ENCODE assay signal across 26 cellular contexts in genomic region chr3:126646662-126647061, GRCh38.
"Had no signal": no experiment of that assay in that cellular context is flagged by ENCODE, and none has a peak within 500 bp of the region (broad histone marks: within the 10 kb centered on the region; RNA-seq: fewer than 3 reads in every experiment).

No MANE protein-coding gene starts in this region.

- H3K4me1 Mint-ChIP-seq: natural killer cell had no signal

- H3K27me3 Mint-ChIP-seq: activated naive CD8-positive, alpha-beta T cell treated with anti-CD3 and anti-CD28 coated beads for 36 hours; brain; progenitor cell of endocrine pancreas had no signal

- DNase-seq: activated CD4-positive, alpha-beta T cell treated with anti-CD3 and anti-CD28 coated beads for 4 hours; activated CD4-positive, alpha-beta T cell treated with anti-CD3 and anti-CD28 coated beads, Interleukin-2, amount 50 U/mL, for 48 hours; activated CD4-positive, CD25-positive, alpha-beta regulatory T cell; activated naive CD4-positive, alpha-beta T cell treated with Interleukin-2 at 50 U/mL for 16 hours; activated naive CD8-positive, alpha-beta T cell treated with anti-CD3 and anti-CD28 coated beads for 36 hours; activated T-cell treated with anti-CD3 and anti-CD28 coated beads, Interleukin-2, amount 50 U/mL, for 48 hours; amygdala; caudate nucleus; effector memory CD8-positive, alpha-beta T cell; esophagus squamous epithelium; left ventricle myocardium inferior; mammary epithelial cell; midbrain; natural killer cell; retina; sigmoid colon; spleen; stimulated activated CD4-positive, alpha-beta T cell treated with anti-CD3 and anti-CD28 coated beads, Interleukin-4, amount 100 ng/mL, for 1 hour; stimulated activated naive CD4-positive, alpha-beta T cell; T1000; testis; trophoblast cell had no signal

- H3K9me3 Mint-ChIP-seq: activated naive CD8-positive, alpha-beta T cell treated with anti-CD3 and anti-CD28 coated beads for 36 hours; effector memory CD8-positive, alpha-beta T cell; natural killer cell; T-helper 1 cell treated with Interleukin-12 subunit alpha and Interleukin-12 subunit beta and Interleukin-4 antibody, amounts not matched to agents 30 μg/mL and 1 μg/mL, for 36 hours had no signal

- H3K9me3 ChIP-seq: esophagus squamous epithelium, left ventricle myocardium inferior, sigmoid colon, spleen, testis had no signal

- H3K4me1 ChIP-seq: esophagus squamous epithelium, spleen, testis had no signal

- H3K27ac Mint-ChIP-seq: activated naive CD8-positive, alpha-beta T cell treated with anti-CD3 and anti-CD28 coated beads for 36 hours; brain; effector memory CD8-positive, alpha-beta T cell; natural killer cell; progenitor cell of endocrine pancreas; T-helper 1 cell treated with Interleukin-12 subunit alpha and Interleukin-12 subunit beta and Interleukin-4 antibody, amounts not matched to agents 30 μg/mL and 1 μg/mL, for 36 hours had no signal

- H3K4me3 ChIP-seq: esophagus squamous epithelium, left ventricle myocardium inferior, sigmoid colon, spleen, testis had no signal

- H3K27ac ChIP-seq: esophagus squamous epithelium, left ventricle myocardium inferior, sigmoid colon, spleen, testis had no signal

- H3K27me3 ChIP-seq: esophagus squamous epithelium, foreskin keratinocyte, sigmoid colon, spleen, testis had no signal

- H3K4me3 Mint-ChIP-seq: activated naive CD8-positive, alpha-beta T cell treated with anti-CD3 and anti-CD28 coated beads for 36 hours; brain; effector memory CD8-positive, alpha-beta T cell; natural killer cell; T-helper 1 cell treated with Interleukin-12 subunit alpha and Interleukin-12 subunit beta and Interleukin-4 antibody, amounts not matched to agents 30 μg/mL and 1 μg/mL, for 36 hours had no signal

- H3K36me3 Mint-ChIP-seq: natural killer cell had no signal

- ATAC-seq: effector memory CD8-positive, alpha-beta T cell; foreskin keratinocyte; natural killer cell had no signal
